ENCODE assay signal across 11 cellular contexts in genomic region chr6:43579171-43579570, GRCh38.
DNase-seq lines count a peak whose midpoint lies in the region; ATAC-seq and TF ChIP-seq lines count a peak whose summit lies in the region.
"Had no signal": no experiment of that assay in that cellular context is flagged by ENCODE, and none has a peak within 500 bp of the region (broad histone marks: within the 10 kb centered on the region; RNA-seq: fewer than 3 reads in every experiment).

No MANE protein-coding gene starts in this region.

- no peak for DNase-seq in stimulated activated naive CD8-positive, alpha-beta T cell treated with anti-CD3 and anti-CD28 coated beads, Interleukin-15, Interleukin-2, amounts not matched to agents 100 U/mL and 50 U/mL, for 24 hours
- DNase-seq in WERI-Rb-1, result no peak
- peak; percentile 6 for DNase-seq in hepatic stellate cell (ENCODE audit: low spot score)
- no peak for DNase-seq in RKO (ENCODE audit: low spot score)
- DNase-seq in NCI-H2107 (lab: John Stamatoyannopoulos, UW), result no peak
- DNase-seq in NCI-H1417 (lab: John Stamatoyannopoulos, UW), result no peak
- DNase-seq: caudate nucleus; SJCRH30; stimulated activated CD4-positive, alpha-beta T cell treated with anti-CD3 and anti-CD28 coated beads, Interleukin-15, amount 100 ng/mL, for 24 hours had no signal

- H3K27me3 Mint-ChIP-seq in stimulated activated naive CD8-positive, alpha-beta T cell treated with anti-CD3 and anti-CD28 coated beads, Interleukin-15, Interleukin-2, amounts not matched to agents 100 ng/mL and 50 ng/mL, for 24 hours, result no peaks in the 10 kb centered on the region

- H3K36me3 ChIP-seq in WERI-Rb-1, result peaks cover 52% of the 10 kb centered on the region

- peak overlapping the region; percentile 65 for H3K27ac Mint-ChIP-seq in stimulated activated naive CD8-positive, alpha-beta T cell treated with anti-CD3 and anti-CD28 coated beads, Interleukin-15, Interleukin-2, amounts not matched to agents 100 ng/mL and 50 ng/mL, for 24 hours

- no peaks in the 10 kb centered on the region for H3K9me3 Mint-ChIP-seq in stimulated activated naive CD8-positive, alpha-beta T cell treated with anti-CD3 and anti-CD28 coated beads, Interleukin-15, Interleukin-2, amounts not matched to agents 100 ng/mL and 50 ng/mL, for 24 hours

- peaks cover 39% of the 10 kb centered on the region for H3K4me1 Mint-ChIP-seq in stimulated activated naive CD8-positive, alpha-beta T cell treated with anti-CD3 and anti-CD28 coated beads, Interleukin-15, Interleukin-2, amounts not matched to agents 100 ng/mL and 50 ng/mL, for 24 hours (ENCODE audit: low read depth)

- no peaks in the 10 kb centered on the region for H3K9me3 ChIP-seq in WERI-Rb-1 (ENCODE audit: severe bottlenecking)
- H3K9me3 ChIP-seq: SJCRH30 had no signal

- peaks cover 50% of the 10 kb centered on the region for H3K36me3 Mint-ChIP-seq in stimulated activated naive CD8-positive, alpha-beta T cell treated with anti-CD3 and anti-CD28 coated beads, Interleukin-15, Interleukin-2, amounts not matched to agents 100 ng/mL and 50 ng/mL, for 24 hours (ENCODE audit: low read depth)

- ATAC-seq in stimulated activated naive CD8-positive, alpha-beta T cell treated with anti-CD3 and anti-CD28 coated beads, Interleukin-15, Interleukin-2, amounts not matched to agents 100 U/mL and 50 U/mL, for 24 hours, result no peak
- no peak for ATAC-seq in GM18909 (IDR thresholded peaks at IDR 0.05; ENCODE audit: poor library complexity, unreplicated experiment)

- peak overlapping the region; percentile 63 for H3K27ac ChIP-seq in WERI-Rb-1
- H3K27ac ChIP-seq: SJCRH30 had no signal

- no peak overlapping the region for H3K4me3 ChIP-seq in WERI-Rb-1 (ENCODE audit: low read depth, low read length)
- H3K4me3 ChIP-seq: SJCRH30 had no signal

- H3K4me3 Mint-ChIP-seq in stimulated activated naive CD8-positive, alpha-beta T cell treated with anti-CD3 and anti-CD28 coated beads, Interleukin-15, Interleukin-2, amounts not matched to agents 100 ng/mL and 50 ng/mL, for 24 hours, result peak overlapping the region; percentile 97

- no peak for TF ChIP-seq CTCF in WERI-Rb-1 (IDR thresholded peaks at IDR 0.05; ENCODE audit: low read depth, low read length)

- H3K27me3 ChIP-seq in WERI-Rb-1 (ENCODE audit: insufficient read depth, low read depth, severe bottlenecking), result no peaks in the 10 kb centered on the region
- H3K27me3 ChIP-seq: SJCRH30 had no signal
